In the genomic region with DNA sequence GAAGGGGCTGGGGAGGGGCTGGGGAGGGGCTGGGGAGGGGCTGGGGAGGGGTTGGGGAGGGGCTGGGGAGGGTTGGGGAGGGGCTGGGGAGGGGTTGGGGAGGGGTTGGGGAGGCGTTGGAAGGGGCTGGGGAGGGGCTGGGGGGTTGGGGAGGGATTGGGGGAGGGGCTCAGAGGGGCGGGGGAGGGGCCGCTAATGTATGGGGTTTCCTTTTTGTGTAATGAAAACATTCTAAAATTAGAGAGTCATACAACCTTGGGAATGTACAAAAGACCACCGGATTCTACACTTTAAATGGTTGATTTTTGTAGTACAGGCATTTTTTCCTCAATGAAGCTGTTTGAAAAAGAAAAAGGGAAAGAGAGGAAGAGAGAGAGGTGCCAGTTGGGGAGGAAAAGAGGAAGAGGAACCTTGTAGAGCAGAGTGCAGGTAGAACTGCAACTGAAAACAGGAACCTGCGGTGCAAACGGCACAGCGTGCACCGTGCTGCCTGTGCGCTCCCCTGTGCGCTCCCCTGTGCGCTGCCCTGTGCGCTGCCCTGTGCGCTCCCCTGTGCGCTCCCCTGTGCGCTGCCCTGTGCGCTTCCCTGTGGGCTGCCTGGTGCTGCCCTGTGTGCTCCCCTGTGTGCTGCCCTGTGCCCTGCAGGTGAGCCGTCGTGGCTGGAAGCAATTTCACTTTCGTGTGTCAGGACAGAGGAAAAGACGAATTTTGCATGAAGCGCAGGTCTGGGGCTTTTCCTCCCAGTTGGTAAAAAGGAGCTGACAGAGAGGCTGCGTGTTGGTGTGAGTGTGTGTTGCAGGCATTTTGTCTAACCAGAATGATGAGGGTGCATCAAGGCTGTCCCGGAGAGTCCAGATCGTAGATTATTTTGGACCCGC, we compare ENCODE assay signal across 1 cellular context.
TF ChIP-seq lines count a peak whose summit lies in the region.

No MANE protein-coding gene starts in this region.

TF ChIP-seq in GM12878, 131 proteins besides CTCF, POLR2A, EP300 and RAD21 (continued from another document and continues in another):
- TF ChIP-seq BCLAF1 (IDR thresholded peaks at IDR 0.05) (no peak), MYB (IDR thresholded peaks at IDR 0.05; ENCODE audit: borderline replicate concordance, low read depth, low read length) (no peak), HDAC2 (IDR thresholded peaks at IDR 0.05) (peak; percentile 99), RAD51 (IDR thresholded peaks at IDR 0.05) (no peak), RFX5 (IDR thresholded peaks at IDR 0.05; ENCODE audit: low read depth, low read length) (no peak), NFYA (IDR thresholded peaks at IDR 0.05; ENCODE audit: borderline replicate concordance, low read depth, low read length) (no peak), RB1 (IDR thresholded peaks at IDR 0.05; ENCODE audit: borderline replicate concordance) (no peak), DPF2 (IDR thresholded peaks at IDR 0.05) (peak; percentile 73), CBFB (IDR thresholded peaks at IDR 0.05; ENCODE audit: low read depth) (no peak), POLR2AphosphoS2 (IDR thresholded peaks at IDR 0.05; ENCODE audit: low read depth, low read length) (no peak), MXI1 (IDR thresholded peaks at IDR 0.05; ENCODE audit: low read depth, low read length) (no peak), FOS (IDR thresholded peaks at IDR 0.05; ENCODE audit: borderline replicate concordance, extremely low read depth, insufficient read length) (no peak), NR2C1 (IDR thresholded peaks at IDR 0.05) (no peak), SREBF2 (IDR thresholded peaks at IDR 0.05; ENCODE audit: low read length) (no peak), TBL1XR1 (IDR thresholded peaks at IDR 0.05; ENCODE audit: low read depth, low read length) (no peak), NFXL1 (IDR thresholded peaks at IDR 0.05; ENCODE audit: borderline replicate concordance) (no peak), E4F1 (IDR thresholded peaks at IDR 0.05; ENCODE audit: borderline replicate concordance, partially characterized antibody) (no peak), SIN3A (IDR thresholded peaks at IDR 0.05; ENCODE audit: low read depth, low read length) (no peak), IRF3 (IDR thresholded peaks at IDR 0.05) (no peak), YY1 (IDR thresholded peaks at IDR 0.05; ENCODE audit: low read depth, low read length) (no peak), JUNB (IDR thresholded peaks at IDR 0.05) (no peak), PAX8 (IDR thresholded peaks at IDR 0.05) (no peak), SRF (IDR thresholded peaks at IDR 0.05; ENCODE audit: low read depth in 2 of 2, low read length in 2 of 2) (no peak), POU2F2 (IDR thresholded peaks at IDR 0.05; ENCODE audit: borderline replicate concordance, low read depth, low read length) (no peak), MLLT1 (IDR thresholded peaks at IDR 0.05) (no peak), ETV6 (conservative IDR thresholded peaks at IDR 0.05 in 1 of 2, IDR thresholded peaks at IDR 0.05 in 1 of 2; ENCODE audit: borderline replicate concordance in 1 of 2, low read depth in 1 of 2) (peak in 1 of 2 experiments; percentile 90; a peak in 2 of 4 replicates), SMC3 (IDR thresholded peaks at IDR 0.05; ENCODE audit: borderline replicate concordance, low read length) (no peak), PAX5 (IDR thresholded peaks at IDR 0.05; ENCODE audit: borderline replicate concordance, low read depth, low read length) (peak; percentile 52; the same call in 1 of the 2 replicates), TAF1 (IDR thresholded peaks at IDR 0.05; ENCODE audit: borderline replicate concordance, low read depth, low read length) (no peak), NRF1 (conservative IDR thresholded peaks at IDR 0.05; ENCODE audit: low read depth, low read length) (no peak), CHD1 (IDR thresholded peaks at IDR 0.05; ENCODE audit: low read depth, low read length) (no peak)
- TF ChIP-seq, protein P1, sequence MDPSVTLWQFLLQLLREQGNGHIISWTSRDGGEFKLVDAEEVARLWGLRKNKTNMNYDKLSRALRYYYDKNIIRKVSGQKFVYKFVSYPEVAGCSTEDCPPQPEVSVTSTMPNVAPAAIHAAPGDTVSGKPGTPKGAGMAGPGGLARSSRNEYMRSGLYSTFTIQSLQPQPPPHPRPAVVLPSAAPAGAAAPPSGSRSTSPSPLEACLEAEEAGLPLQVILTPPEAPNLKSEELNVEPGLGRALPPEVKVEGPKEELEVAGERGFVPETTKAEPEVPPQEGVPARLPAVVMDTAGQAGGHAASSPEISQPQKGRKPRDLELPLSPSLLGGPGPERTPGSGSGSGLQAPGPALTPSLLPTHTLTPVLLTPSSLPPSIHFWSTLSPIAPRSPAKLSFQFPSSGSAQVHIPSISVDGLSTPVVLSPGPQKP (IDR thresholded peaks at IDR 0.05; ENCODE audit: low read depth, low read length) = no peak
- TF ChIP-seq, protein P2, sequence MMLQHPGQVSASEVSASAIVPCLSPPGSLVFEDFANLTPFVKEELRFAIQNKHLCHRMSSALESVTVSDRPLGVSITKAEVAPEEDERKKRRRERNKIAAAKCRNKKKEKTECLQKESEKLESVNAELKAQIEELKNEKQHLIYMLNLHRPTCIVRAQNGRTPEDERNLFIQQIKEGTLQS (IDR thresholded peaks at IDR 0.05; ENCODE audit: borderline replicate concordance, extremely low read depth, low read depth, low read length) = no peak
- TF ChIP-seq, protein P3, sequence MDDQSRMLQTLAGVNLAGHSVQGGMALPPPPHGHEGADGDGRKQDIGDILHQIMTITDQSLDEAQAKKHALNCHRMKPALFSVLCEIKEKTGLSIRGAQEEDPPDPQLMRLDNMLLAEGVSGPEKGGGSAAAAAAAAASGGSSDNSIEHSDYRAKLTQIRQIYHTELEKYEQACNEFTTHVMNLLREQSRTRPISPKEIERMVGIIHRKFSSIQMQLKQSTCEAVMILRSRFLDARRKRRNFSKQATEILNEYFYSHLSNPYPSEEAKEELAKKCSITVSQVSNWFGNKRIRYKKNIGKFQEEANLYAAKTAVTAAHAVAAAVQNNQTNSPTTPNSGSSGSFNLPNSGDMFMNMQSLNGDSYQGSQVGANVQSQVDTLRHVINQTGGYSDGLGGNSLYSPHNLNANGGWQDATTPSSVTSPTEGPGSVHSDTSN (IDR thresholded peaks at IDR 0.05; ENCODE audit: insufficient replicate concordance, low read depth, low read length) = no peak
- TF ChIP-seq, protein P4, sequence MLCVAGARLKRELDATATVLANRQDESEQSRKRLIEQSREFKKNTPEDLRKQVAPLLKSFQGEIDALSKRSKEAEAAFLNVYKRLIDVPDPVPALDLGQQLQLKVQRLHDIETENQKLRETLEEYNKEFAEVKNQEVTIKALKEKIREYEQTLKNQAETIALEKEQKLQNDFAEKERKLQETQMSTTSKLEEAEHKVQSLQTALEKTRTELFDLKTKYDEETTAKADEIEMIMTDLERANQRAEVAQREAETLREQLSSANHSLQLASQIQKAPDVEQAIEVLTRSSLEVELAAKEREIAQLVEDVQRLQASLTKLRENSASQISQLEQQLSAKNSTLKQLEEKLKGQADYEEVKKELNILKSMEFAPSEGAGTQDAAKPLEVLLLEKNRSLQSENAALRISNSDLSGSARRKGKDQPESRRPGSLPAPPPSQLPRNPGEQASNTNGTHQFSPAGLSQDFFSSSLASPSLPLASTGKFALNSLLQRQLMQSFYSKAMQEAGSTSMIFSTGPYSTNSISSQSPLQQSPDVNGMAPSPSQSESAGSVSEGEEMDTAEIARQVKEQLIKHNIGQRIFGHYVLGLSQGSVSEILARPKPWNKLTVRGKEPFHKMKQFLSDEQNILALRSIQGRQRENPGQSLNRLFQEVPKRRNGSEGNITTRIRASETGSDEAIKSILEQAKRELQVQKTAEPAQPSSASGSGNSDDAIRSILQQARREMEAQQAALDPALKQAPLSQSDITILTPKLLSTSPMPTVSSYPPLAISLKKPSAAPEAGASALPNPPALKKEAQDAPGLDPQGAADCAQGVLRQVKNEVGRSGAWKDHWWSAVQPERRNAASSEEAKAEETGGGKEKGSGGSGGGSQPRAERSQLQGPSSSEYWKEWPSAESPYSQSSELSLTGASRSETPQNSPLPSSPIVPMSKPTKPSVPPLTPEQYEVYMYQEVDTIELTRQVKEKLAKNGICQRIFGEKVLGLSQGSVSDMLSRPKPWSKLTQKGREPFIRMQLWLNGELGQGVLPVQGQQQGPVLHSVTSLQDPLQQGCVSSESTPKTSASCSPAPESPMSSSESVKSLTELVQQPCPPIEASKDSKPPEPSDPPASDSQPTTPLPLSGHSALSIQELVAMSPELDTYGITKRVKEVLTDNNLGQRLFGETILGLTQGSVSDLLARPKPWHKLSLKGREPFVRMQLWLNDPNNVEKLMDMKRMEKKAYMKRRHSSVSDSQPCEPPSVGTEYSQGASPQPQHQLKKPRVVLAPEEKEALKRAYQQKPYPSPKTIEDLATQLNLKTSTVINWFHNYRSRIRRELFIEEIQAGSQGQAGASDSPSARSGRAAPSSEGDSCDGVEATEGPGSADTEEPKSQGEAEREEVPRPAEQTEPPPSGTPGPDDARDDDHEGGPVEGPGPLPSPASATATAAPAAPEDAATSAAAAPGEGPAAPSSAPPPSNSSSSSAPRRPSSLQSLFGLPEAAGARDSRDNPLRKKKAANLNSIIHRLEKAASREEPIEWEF (IDR thresholded peaks at IDR 0.05; ENCODE audit: insufficient replicate concordance, low read depth, low read length) = no peak
